ENCODE assay signal across 1 cellular context in genomic region chr4:8744083-8744805, GRCh38.
TF ChIP-seq lines count a peak whose summit lies in the region.

No MANE protein-coding gene starts in this region.

TF ChIP-seq in H1, 55 proteins besides CTCF, POLR2A, EP300 and RAD21 (continued from another document):
- TF ChIP-seq, protein P1, sequence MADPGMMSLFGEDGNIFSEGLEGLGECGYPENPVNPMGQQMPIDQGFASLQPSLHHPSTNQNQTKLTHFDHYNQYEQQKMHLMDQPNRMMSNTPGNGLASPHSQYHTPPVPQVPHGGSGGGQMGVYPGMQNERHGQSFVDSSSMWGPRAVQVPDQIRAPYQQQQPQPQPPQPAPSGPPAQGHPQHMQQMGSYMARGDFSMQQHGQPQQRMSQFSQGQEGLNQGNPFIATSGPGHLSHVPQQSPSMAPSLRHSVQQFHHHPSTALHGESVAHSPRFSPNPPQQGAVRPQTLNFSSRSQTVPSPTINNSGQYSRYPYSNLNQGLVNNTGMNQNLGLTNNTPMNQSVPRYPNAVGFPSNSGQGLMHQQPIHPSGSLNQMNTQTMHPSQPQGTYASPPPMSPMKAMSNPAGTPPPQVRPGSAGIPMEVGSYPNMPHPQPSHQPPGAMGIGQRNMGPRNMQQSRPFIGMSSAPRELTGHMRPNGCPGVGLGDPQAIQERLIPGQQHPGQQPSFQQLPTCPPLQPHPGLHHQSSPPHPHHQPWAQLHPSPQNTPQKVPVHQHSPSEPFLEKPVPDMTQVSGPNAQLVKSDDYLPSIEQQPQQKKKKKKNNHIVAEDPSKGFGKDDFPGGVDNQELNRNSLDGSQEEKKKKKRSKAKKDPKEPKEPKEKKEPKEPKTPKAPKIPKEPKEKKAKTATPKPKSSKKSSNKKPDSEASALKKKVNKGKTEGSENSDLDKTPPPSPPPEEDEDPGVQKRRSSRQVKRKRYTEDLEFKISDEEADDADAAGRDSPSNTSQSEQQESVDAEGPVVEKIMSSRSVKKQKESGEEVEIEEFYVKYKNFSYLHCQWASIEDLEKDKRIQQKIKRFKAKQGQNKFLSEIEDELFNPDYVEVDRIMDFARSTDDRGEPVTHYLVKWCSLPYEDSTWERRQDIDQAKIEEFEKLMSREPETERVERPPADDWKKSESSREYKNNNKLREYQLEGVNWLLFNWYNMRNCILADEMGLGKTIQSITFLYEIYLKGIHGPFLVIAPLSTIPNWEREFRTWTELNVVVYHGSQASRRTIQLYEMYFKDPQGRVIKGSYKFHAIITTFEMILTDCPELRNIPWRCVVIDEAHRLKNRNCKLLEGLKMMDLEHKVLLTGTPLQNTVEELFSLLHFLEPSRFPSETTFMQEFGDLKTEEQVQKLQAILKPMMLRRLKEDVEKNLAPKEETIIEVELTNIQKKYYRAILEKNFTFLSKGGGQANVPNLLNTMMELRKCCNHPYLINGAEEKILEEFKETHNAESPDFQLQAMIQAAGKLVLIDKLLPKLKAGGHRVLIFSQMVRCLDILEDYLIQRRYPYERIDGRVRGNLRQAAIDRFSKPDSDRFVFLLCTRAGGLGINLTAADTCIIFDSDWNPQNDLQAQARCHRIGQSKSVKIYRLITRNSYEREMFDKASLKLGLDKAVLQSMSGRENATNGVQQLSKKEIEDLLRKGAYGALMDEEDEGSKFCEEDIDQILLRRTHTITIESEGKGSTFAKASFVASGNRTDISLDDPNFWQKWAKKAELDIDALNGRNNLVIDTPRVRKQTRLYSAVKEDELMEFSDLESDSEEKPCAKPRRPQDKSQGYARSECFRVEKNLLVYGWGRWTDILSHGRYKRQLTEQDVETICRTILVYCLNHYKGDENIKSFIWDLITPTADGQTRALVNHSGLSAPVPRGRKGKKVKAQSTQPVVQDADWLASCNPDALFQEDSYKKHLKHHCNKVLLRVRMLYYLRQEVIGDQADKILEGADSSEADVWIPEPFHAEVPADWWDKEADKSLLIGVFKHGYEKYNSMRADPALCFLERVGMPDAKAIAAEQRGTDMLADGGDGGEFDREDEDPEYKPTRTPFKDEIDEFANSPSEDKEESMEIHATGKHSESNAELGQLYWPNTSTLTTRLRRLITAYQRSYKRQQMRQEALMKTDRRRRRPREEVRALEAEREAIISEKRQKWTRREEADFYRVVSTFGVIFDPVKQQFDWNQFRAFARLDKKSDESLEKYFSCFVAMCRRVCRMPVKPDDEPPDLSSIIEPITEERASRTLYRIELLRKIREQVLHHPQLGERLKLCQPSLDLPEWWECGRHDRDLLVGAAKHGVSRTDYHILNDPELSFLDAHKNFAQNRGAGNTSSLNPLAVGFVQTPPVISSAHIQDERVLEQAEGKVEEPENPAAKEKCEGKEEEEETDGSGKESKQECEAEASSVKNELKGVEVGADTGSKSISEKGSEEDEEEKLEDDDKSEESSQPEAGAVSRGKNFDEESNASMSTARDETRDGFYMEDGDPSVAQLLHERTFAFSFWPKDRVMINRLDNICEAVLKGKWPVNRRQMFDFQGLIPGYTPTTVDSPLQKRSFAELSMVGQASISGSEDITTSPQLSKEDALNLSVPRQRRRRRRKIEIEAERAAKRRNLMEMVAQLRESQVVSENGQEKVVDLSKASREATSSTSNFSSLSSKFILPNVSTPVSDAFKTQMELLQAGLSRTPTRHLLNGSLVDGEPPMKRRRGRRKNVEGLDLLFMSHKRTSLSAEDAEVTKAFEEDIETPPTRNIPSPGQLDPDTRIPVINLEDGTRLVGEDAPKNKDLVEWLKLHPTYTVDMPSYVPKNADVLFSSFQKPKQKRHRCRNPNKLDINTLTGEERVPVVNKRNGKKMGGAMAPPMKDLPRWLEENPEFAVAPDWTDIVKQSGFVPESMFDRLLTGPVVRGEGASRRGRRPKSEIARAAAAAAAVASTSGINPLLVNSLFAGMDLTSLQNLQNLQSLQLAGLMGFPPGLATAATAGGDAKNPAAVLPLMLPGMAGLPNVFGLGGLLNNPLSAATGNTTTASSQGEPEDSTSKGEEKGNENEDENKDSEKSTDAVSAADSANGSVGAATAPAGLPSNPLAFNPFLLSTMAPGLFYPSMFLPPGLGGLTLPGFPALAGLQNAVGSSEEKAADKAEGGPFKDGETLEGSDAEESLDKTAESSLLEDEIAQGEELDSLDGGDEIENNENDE (IDR thresholded peaks at IDR 0.05; ENCODE audit: insufficient replicate concordance, low read length) = no peak
- TF ChIP-seq CREB1 (IDR thresholded peaks at IDR 0.05) (no peak), HDAC2 (IDR thresholded peaks at IDR 0.05; ENCODE audit: borderline replicate concordance in 1 of 2, low read depth in 2 of 2, low read length in 2 of 2) (no peak), SP1 (IDR thresholded peaks at IDR 0.05; ENCODE audit: low read depth, low read length) (no peak), ASH2L (IDR thresholded peaks at IDR 0.05; ENCODE audit: low read length) (no peak), CTBP2 (IDR thresholded peaks at IDR 0.05; ENCODE audit: borderline replicate concordance, insufficient read depth, insufficient read length, low read length) (no peak), NANOG (IDR thresholded peaks at IDR 0.05; ENCODE audit: insufficient read depth, low read depth, low read length, poor library complexity, severe bottlenecking) (no peak), YY1 (IDR thresholded peaks at IDR 0.05; ENCODE audit: low read depth, low read length) (no peak), CBX8 (IDR thresholded peaks at IDR 0.05; ENCODE audit: borderline replicate concordance, low read depth, low read length) (no peak), TBP (IDR thresholded peaks at IDR 0.05; ENCODE audit: low read depth, low read length) (no peak), SIRT6 (IDR thresholded peaks at IDR 0.05; ENCODE audit: low read length) (no peak), HDAC6 (IDR thresholded peaks at IDR 0.05; ENCODE audit: low read depth, low read length) (no peak), KDM4A (IDR thresholded peaks at IDR 0.05; ENCODE audit: low read depth, low read length, severe bottlenecking) (no peak), TCF12 (IDR thresholded peaks at IDR 0.05; ENCODE audit: low read depth, low read length) (no peak)
- TF ChIP-seq, protein P2, sequence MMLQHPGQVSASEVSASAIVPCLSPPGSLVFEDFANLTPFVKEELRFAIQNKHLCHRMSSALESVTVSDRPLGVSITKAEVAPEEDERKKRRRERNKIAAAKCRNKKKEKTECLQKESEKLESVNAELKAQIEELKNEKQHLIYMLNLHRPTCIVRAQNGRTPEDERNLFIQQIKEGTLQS (IDR thresholded peaks at IDR 0.05; ENCODE audit: insufficient read depth, low read depth, low read length) = no peak
